ENCODE assay signal across 25 cellular contexts in genomic region chr10:24730811-24731210, GRCh38. TPM values are rescaled to one million over a fixed set of nuclear protein-coding genes. Genes with fewer than 3 reads are reported as not detected.
DNase-seq lines count a peak whose midpoint lies in the region; ATAC-seq, FAIRE-seq and TF ChIP-seq lines count a peak whose summit lies in the region.
"Had no signal": no experiment of that assay in that cellular context is flagged by ENCODE, and none has a peak within 500 bp of the region (broad histone marks: within the 10 kb centered on the region; RNA-seq: fewer than 3 reads in every experiment).

No MANE protein-coding gene starts in this region.

- no peak overlapping the region for H3K9ac ChIP-seq in K562 (ENCODE audit: insufficient read depth in 1 of 2, low read depth in 2 of 2, low read length in 2 of 2)
- no peak overlapping the region for H3K9ac ChIP-seq in smooth muscle cell (ENCODE audit: low read depth)
- H3K9ac ChIP-seq: BLaER1, GM23248 had no signal

- H3K27ac ChIP-seq in K562 (ENCODE audit: extremely low read depth, low read depth, low read length) = no peak overlapping the region
- no peak overlapping the region for H3K27ac ChIP-seq in smooth muscle cell (ENCODE audit: low read depth)
- H3K27ac ChIP-seq: BLaER1, C4-2B, GM23248 had no signal

- H3K79me2 ChIP-seq in K562 (ENCODE audit: control insufficient read depth, insufficient read depth, low read length) (no peaks in the 10 kb centered on the region), smooth muscle cell (ENCODE audit: low read depth) (no peaks in the 10 kb centered on the region)

- ATAC-seq in K562 (no peak), HG03108 (IDR thresholded peaks at IDR 0.05; ENCODE audit: unreplicated experiment) (no peak)

- H3K4me1 ChIP-seq in K562 (replicated peaks in 1 of 2; ENCODE audit: control insufficient read depth in 2 of 2, insufficient read depth in 2 of 2, low read length in 2 of 2) (no peaks in the 10 kb centered on the region; a peak in 2 of 5 replicates), smooth muscle cell (ENCODE audit: low read depth) (no peaks in the 10 kb centered on the region)

- DNase-seq in Calu3 = no peak
- DNase-seq in K562 (ENCODE audit: extremely low read depth in 1 of 4, low spot score in 3 of 4) = no peak
- peak; percentile 25 for DNase-seq in fibroblast of gingiva (ENCODE audit: low read depth)
- no peak for DNase-seq in smooth muscle cell (lab: John Stamatoyannopoulos, UW; ENCODE audit: unreplicated experiment)
- DNase-seq in Kasumi-1 (lab: John Stamatoyannopoulos, UW) = no peak
- no peak for DNase-seq in CD1c-positive myeloid dendritic cell (ENCODE audit: extremely low spot score)
- no peak for DNase-seq in ureter (ENCODE audit: low spot score)
- DNase-seq: CD4-positive, alpha-beta T cell; CD8-positive, alpha-beta memory T cell; COR-L47; DMS 273 treated with DMSO at 0.1 percent for 48 hours; DMS79; EL; GDM1; GM23248; H7; HCEC 1CT had no signal

- H3K4me3 ChIP-seq in K562 (no peak overlapping the region), smooth muscle cell (no peak overlapping the region)
- H3K4me3 ChIP-seq: BLaER1, GM23248 had no signal

- WGBS in K562 (ENCODE audit: insufficient coverage, low coverage, missing lambda C conversion rate) = 68% methylated on average over 3 of the region's 3 CpGs
- 69% methylated on average over 3 of the region's 3 CpGs for WGBS in smooth muscle cell (ENCODE audit: low lambda C conversion rate)

- TF ChIP-seq RAD21 in K562 (CRISPR knock-in tag; conservative IDR thresholded peaks at IDR 0.05 in 1 of 2, IDR thresholded peaks at IDR 0.05 in 1 of 2) = no peak

- H3K4me2 ChIP-seq in K562 (ENCODE audit: insufficient read depth, low read length) = no peak overlapping the region
- peak overlapping the region; percentile 13 for H3K4me2 ChIP-seq in smooth muscle cell
- H3K4me2 ChIP-seq: BLaER1 had no signal

- H3F3A ChIP-seq in smooth muscle cell (ENCODE audit: low read depth) = no peaks in the 10 kb centered on the region

- BruUV-seq in Calu3 (replicated peaks; lab: Mats Ljungman, UMichigan) = no TSS peak
- BruUV-seq in K562 (replicated peaks; lab: Mats Ljungman, UMichigan) = no TSS peak

- H3K9me3 Mint-ChIP-seq in Calu3 (ENCODE audit: low read depth, unreplicated experiment) = no peaks in the 10 kb centered on the region
- H3K9me3 Mint-ChIP-seq: CD4-positive, alpha-beta T cell; CD8-positive, alpha-beta memory T cell had no signal

- H3K4me3 Mint-ChIP-seq in Calu3 (ENCODE audit: low read depth, unreplicated experiment) = no peak overlapping the region
- H3K4me3 Mint-ChIP-seq: B cell; CD4-positive, alpha-beta T cell; CD8-positive, alpha-beta memory T cell had no signal

- 0 out of 2 replicates have a peak overlapping the region, but pooled peaks have one; percentile 30 for H2AFZ ChIP-seq in K562 (ENCODE audit: low read depth, low read length)
- H2AFZ ChIP-seq in smooth muscle cell (ENCODE audit: low read depth) = no peak overlapping the region
- H2AFZ ChIP-seq: GM23248 had no signal

- H3K36me3 ChIP-seq in K562 (ENCODE audit: control insufficient read depth, insufficient read depth, low read length) = no peaks in the 10 kb centered on the region
- H3K36me3 ChIP-seq in smooth muscle cell (ENCODE audit: low read depth) = no peaks in the 10 kb centered on the region
- H3K36me3 ChIP-seq: BLaER1 had no signal

- H3K9me3 ChIP-seq in K562 (replicated peaks; ENCODE audit: control insufficient read depth, insufficient read depth, low read depth, low read length) = no peaks in the 10 kb centered on the region
- H3K9me3 ChIP-seq in smooth muscle cell (replicated peaks; ENCODE audit: low read depth) = no peaks in the 10 kb centered on the region
- H3K9me3 ChIP-seq: BLaER1 had no signal

- intact Hi-C loops in Calu3 (cut with micrococcal nuclease; ENCODE audit: unreplicated experiment) = no loop called here
- intact Hi-C loops in K562 (cut with micrococcal nuclease) = no loop called here

- TF ChIP-seq EP300 in K562 (IDR thresholded peaks at IDR 0.05; ENCODE audit: low read length) = no peak

- in situ Hi-C loops in K562 (cut with MboI) = no loop called here

- H4K20me1 ChIP-seq in K562 (replicated peaks; ENCODE audit: control insufficient read depth, insufficient read depth, low read length) (no peaks in the 10 kb centered on the region), smooth muscle cell (ENCODE audit: low read depth) (no peaks in the 10 kb centered on the region)
- H4K20me1 ChIP-seq: BLaER1 had no signal

- no peak for TF ChIP-seq POLR2A in K562 (conservative IDR thresholded peaks at IDR 0.05)

- POLR2A ChIA-PET in K562 (lab: Yijun Ruan, JAX) = interaction anchor here (0.7 kb wide), 1 partner anchor 892 kb away, joined by 3 read pairs; no protein-coding TSS in a partner anchor

- no peaks in the 10 kb centered on the region for H3K27me3 ChIP-seq in K562 (ENCODE audit: control insufficient read depth in 2 of 2, insufficient read depth in 2 of 2, low read length in 2 of 2)
- H3K27me3 ChIP-seq in smooth muscle cell (ENCODE audit: low read depth) = no peaks in the 10 kb centered on the region
- H3K27me3 ChIP-seq: BLaER1 had no signal

- H3K9me1 ChIP-seq in K562 (ENCODE audit: control insufficient read depth, insufficient read depth, low read length) = no peaks in the 10 kb centered on the region

- CTCF ChIA-PET in Calu3 (lab: Charles Lee) (no interaction called here), K562 (lab: Yijun Ruan, JAX; ENCODE audit: low intra/inter-chr PET ratio) (no interaction called here)

- H3K27ac Mint-ChIP-seq in Calu3 (ENCODE audit: unreplicated experiment) = peak overlapping the region; percentile 54
- H3K27ac Mint-ChIP-seq: B cell; CD4-positive, alpha-beta T cell; CD8-positive, alpha-beta memory T cell had no signal

- no peaks in the 10 kb centered on the region for H3K27me3 Mint-ChIP-seq in Calu3 (ENCODE audit: unreplicated experiment)
- H3K27me3 Mint-ChIP-seq: CD4-positive, alpha-beta T cell; CD8-positive, alpha-beta memory T cell had no signal

- H3K4me1 Mint-ChIP-seq in Calu3 (ENCODE audit: low read depth, unreplicated experiment) = peaks cover 14% of the 10 kb centered on the region
- H3K4me1 Mint-ChIP-seq: B cell; CD8-positive, alpha-beta memory T cell had no signal

- H3K36me3 Mint-ChIP-seq in Calu3 (ENCODE audit: insufficient read depth, unreplicated experiment) = no peaks in the 10 kb centered on the region
- H3K36me3 Mint-ChIP-seq: CD8-positive, alpha-beta memory T cell had no signal

- FAIRE-seq in K562 (lab: Jason Lieb, UNC) = no peak
- FAIRE-seq: D721Med, GM12891, GM18507, H1 had no signal

- TF ChIP-seq CTCF in Calu3 (IDR thresholded peaks at IDR 0.05; ENCODE audit: unreplicated experiment) (no peak), K562 (IDR thresholded peaks at IDR 0.05 in 2 of 3, conservative IDR thresholded peaks at IDR 0.05 in 1 of 3; ENCODE audit: insufficient read depth in 2 of 3, low read depth in 1 of 3, low read length in 3 of 3) (no peak), smooth muscle cell (IDR thresholded peaks at IDR 0.05; ENCODE audit: borderline replicate concordance, insufficient read depth, poor library complexity, severe bottlenecking) (no peak)

TF ChIP-seq in K562, 482 proteins besides CTCF, POLR2A, EP300 and RAD21 (continues in another document):
- no peak for TF ChIP-seq L3MBTL2 (IDR thresholded peaks at IDR 0.05)
- no peak for TF ChIP-seq NELFE (IDR thresholded peaks at IDR 0.05; ENCODE audit: insufficient read depth, insufficient read length)
- no peak for TF ChIP-seq CREB1 (IDR thresholded peaks at IDR 0.05)
- TF ChIP-seq CREB1 (CRISPR knock-in tag; IDR thresholded peaks at IDR 0.05) = no peak
- TF ChIP-seq FOXA3 (CRISPR knock-in tag; conservative IDR thresholded peaks at IDR 0.05 in 1 of 2, IDR thresholded peaks at IDR 0.05 in 1 of 2) = no peak
- TF ChIP-seq MBD1 (CRISPR knock-in tag; IDR thresholded peaks at IDR 0.05) = no peak
- no peak for TF ChIP-seq ZNF408 (CRISPR knock-in tag; IDR thresholded peaks at IDR 0.05; ENCODE audit: low read depth)

RNA-seq across cellular contexts. Expression of gene ARHGAP21, which starts 7.1 kb away (rescaled TPM):
- 67.0 and 67.5 TPM in 2 replicates for total RNA-seq in Calu3 (2022)
- total RNA-seq in K562 (2011; cell fraction: chromatin; rRNA removed; ENCODE audit: low replicate concordance) = 222 and 366 TPM in 2 replicates
- total RNA-seq in K562 (2011; cell fraction: nucleolus; rRNA removed) = 80.7 and 94.1 TPM in 2 replicates
- 125 and 182 TPM in 2 replicates for total RNA-seq in K562 (2011; cell fraction: nucleoplasm; rRNA removed)
- total RNA-seq in K562 (2014; rRNA removed) = 38.7 and 43.1 TPM in 2 replicates
- total RNA-seq in K562 (2014; rRNA removed; fragmentation: Illumina TruSeq; extraction: Trizol) = 61.8 and 84.8 TPM in 2 replicates
- 72.2 and 75.0 TPM in 2 replicates for total RNA-seq in K562 (2015; rRNA removed; fragmentation: Illumina TruSeq; extraction: Trizol)
- total RNA-seq in K562 (2021) = 57.7 and 60.8 TPM in 2 replicates
- polyA plus RNA-seq in K562 (2011; rRNA removed) = 86.1 and 145 TPM in 2 replicates
- polyA plus RNA-seq in K562 (2011; cell fraction: cytosol; rRNA removed) = 35.6 and 41.6 TPM in 2 replicates
- 214 and 250 TPM in 2 replicates for polyA plus RNA-seq in K562 (2011; cell fraction: nucleus; rRNA removed)
- polyA plus RNA-seq in K562 (2012) = 32.3 and 36.3 TPM in 2 replicates
- polyA plus RNA-seq in K562 (2014; fragmentation: Illumina TruSeq; extraction: Trizol) = 65.7 and 72.2 TPM in 2 replicates
- 10 to 100 TPM; 13.6 to 15.5 TPM for polyA plus RNA-seq in K562 (2014; fragmentation: Nextera tagmentation; extraction: Ambion mirVana)
- polyA plus RNA-seq in K562 (2014; rRNA removed) = 40.3 and 43.6 TPM in 2 replicates
- polyA minus RNA-seq in K562 (2011; rRNA and poly(A)+ RNA removed) = 150 and 239 TPM in 2 replicates
- polyA minus RNA-seq in K562 (2011; cell fraction: cytosol; rRNA and poly(A)+ RNA removed) = 36.3 and 108 TPM in 2 replicates
- polyA minus RNA-seq in K562 (2011; cell fraction: nucleus; rRNA and poly(A)+ RNA removed) = 146 and 167 TPM in 2 replicates
- 59.1 and 66.0 TPM in 2 replicates for total RNA-seq in smooth muscle cell
- polyA plus RNA-seq in smooth muscle cell = 8.9 and 11.8 TPM in 2 replicates
- 90.7 TPM for total RNA-seq in ureter
